1 cellular context compared by ENCODE assay signal in the genomic region with DNA sequence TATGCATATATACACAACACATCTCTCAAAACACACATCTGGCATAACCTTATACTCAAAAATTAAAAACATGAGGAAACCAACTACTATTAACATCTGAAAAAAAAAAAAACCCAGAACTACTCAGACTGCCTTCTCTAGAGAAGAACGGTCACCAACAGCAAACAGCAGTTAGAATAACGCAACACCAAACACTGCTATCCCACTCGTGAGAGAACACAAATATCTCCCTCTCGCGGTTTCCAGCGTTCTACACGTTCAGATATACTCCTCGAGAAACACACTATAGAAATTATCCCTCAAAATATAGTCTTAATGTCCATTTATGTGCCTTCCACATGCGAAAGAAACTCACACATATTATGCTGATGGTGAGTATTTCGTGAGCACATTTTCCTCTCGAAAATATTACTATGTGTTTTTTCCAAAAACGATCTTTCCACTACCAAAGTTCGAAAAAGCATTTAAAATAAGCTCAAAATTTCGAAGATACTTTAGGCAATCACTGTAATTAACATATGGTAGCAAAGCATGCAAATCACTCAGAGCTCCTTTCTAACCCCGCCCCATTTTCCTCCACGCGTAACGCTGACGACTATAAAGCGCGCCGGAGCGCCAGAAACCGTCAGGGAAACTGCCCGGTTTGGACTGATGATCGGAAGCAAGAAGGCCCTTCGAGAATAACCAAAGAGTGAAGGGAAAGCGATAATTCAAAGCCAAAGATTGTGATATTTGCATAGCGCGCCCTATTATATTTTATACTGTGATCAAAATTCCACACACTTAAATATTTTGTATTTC.
TF ChIP-seq lines count a peak whose summit lies in the region.

No MANE protein-coding gene starts in this region.

TF ChIP-seq in HepG2, 621 proteins besides CTCF, POLR2A, EP300 and RAD21 (continued from another document and continues in another):
- TF ChIP-seq, protein P1, sequence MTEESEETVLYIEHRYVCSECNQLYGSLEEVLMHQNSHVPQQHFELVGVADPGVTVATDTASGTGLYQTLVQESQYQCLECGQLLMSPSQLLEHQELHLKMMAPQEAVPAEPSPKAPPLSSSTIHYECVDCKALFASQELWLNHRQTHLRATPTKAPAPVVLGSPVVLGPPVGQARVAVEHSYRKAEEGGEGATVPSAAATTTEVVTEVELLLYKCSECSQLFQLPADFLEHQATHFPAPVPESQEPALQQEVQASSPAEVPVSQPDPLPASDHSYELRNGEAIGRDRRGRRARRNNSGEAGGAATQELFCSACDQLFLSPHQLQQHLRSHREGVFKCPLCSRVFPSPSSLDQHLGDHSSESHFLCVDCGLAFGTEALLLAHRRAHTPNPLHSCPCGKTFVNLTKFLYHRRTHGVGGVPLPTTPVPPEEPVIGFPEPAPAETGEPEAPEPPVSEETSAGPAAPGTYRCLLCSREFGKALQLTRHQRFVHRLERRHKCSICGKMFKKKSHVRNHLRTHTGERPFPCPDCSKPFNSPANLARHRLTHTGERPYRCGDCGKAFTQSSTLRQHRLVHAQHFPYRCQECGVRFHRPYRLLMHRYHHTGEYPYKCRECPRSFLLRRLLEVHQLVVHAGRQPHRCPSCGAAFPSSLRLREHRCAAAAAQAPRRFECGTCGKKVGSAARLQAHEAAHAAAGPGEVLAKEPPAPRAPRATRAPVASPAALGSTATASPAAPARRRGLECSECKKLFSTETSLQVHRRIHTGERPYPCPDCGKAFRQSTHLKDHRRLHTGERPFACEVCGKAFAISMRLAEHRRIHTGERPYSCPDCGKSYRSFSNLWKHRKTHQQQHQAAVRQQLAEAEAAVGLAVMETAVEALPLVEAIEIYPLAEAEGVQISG (CRISPR knock-in tag; IDR thresholded peaks at IDR 0.05), result peak; percentile 71
- TF ChIP-seq ZNF768 (CRISPR knock-in tag; IDR thresholded peaks at IDR 0.05) (no peak; the same call in 1 of the 2 replicates), ZFP41 (CRISPR knock-in tag; IDR thresholded peaks at IDR 0.05; ENCODE audit: borderline replicate concordance) (no peak), ZBTB1 (CRISPR knock-in tag; IDR thresholded peaks at IDR 0.05; ENCODE audit: borderline replicate concordance) (peak; percentile 87; the same call in 1 of the 2 replicates), GZF1 (CRISPR knock-in tag; IDR thresholded peaks at IDR 0.05) (peak; percentile 71; the same call in 1 of the 2 replicates), ZNF253 (CRISPR knock-in tag; IDR thresholded peaks at IDR 0.05; ENCODE audit: borderline replicate concordance) (no peak), ZNF724P (CRISPR knock-in tag; IDR thresholded peaks at IDR 0.05; ENCODE audit: borderline replicate concordance) (no peak), ZNF326 (CRISPR knock-in tag; IDR thresholded peaks at IDR 0.05; ENCODE audit: borderline replicate concordance) (no peak), ZNF556 (CRISPR knock-in tag; IDR thresholded peaks at IDR 0.05; ENCODE audit: borderline replicate concordance) (peak; percentile 91; the same call in 1 of the 2 replicates), MYC (CRISPR knock-in tag; IDR thresholded peaks at IDR 0.05; ENCODE audit: borderline replicate concordance) (peak; percentile 19; the same call in 1 of the 2 replicates), ZNF782 (CRISPR knock-in tag; IDR thresholded peaks at IDR 0.05; ENCODE audit: borderline replicate concordance) (peak; percentile 35; the same call in 1 of the 2 replicates), SRSF9 (IDR thresholded peaks at IDR 0.05; ENCODE audit: borderline replicate concordance, insufficient read depth, low read depth, low read length, poor library complexity, severe bottlenecking) (no peak), FOXK1 (CRISPR knock-in tag; IDR thresholded peaks at IDR 0.05; ENCODE audit: borderline replicate concordance, low read depth) (peak; percentile 51; the same call in 1 of the 2 replicates), HDAC1 (CRISPR knock-in tag; IDR thresholded peaks at IDR 0.05) (peak; percentile 17; the same call in 1 of the 2 replicates), PAF1 (CRISPR knock-in tag; IDR thresholded peaks at IDR 0.05) (peak; percentile 89; the same call in 1 of the 2 replicates), MAFK (conservative IDR thresholded peaks at IDR 0.05 in 1 of 2, IDR thresholded peaks at IDR 0.05 in 1 of 2; ENCODE audit: low read length in 2 of 2) (peak; percentile 95 to 99), NFRKB (IDR thresholded peaks at IDR 0.05) (peak; percentile 49; the same call in 1 of the 2 replicates), ZNF232 (CRISPR knock-in tag; IDR thresholded peaks at IDR 0.05; ENCODE audit: borderline replicate concordance) (peak; percentile 74), YEATS2 (CRISPR knock-in tag; IDR thresholded peaks at IDR 0.05; ENCODE audit: borderline replicate concordance) (peak; percentile 91; the same call in 1 of the 2 replicates), MEIS2 (CRISPR knock-in tag; IDR thresholded peaks at IDR 0.05) (no peak), ATF7-NPFF (CRISPR knock-in tag; IDR thresholded peaks at IDR 0.05; ENCODE audit: low read depth) (peak; percentile 95), ZNF446 (CRISPR knock-in tag; IDR thresholded peaks at IDR 0.05) (peak; percentile 20; the same call in 1 of the 2 replicates), SP2 (CRISPR knock-in tag; IDR thresholded peaks at IDR 0.05) (peak; percentile 43; the same call in 1 of the 2 replicates), GLMP (CRISPR knock-in tag; IDR thresholded peaks at IDR 0.05; ENCODE audit: borderline replicate concordance) (no peak), HDAC6 (IDR thresholded peaks at IDR 0.05; ENCODE audit: low read depth, low read length) (peak; percentile 80; the same call in 1 of the 2 replicates), ONECUT2 (CRISPR knock-in tag; IDR thresholded peaks at IDR 0.05) (peak; percentile 73), DMAP1 (CRISPR knock-in tag; IDR thresholded peaks at IDR 0.05) (peak; percentile 28; the same call in 1 of the 2 replicates), CBX2 (IDR thresholded peaks at IDR 0.05; ENCODE audit: low read depth, low read length) (no peak), CBX2 (CRISPR knock-in tag; IDR thresholded peaks at IDR 0.05; ENCODE audit: low read depth) (no peak), DNMT1 (CRISPR knock-in tag; IDR thresholded peaks at IDR 0.05) (no peak), ADNP (CRISPR knock-in tag; IDR thresholded peaks at IDR 0.05) (no peak), ZNF207 (IDR thresholded peaks at IDR 0.05; ENCODE audit: borderline replicate concordance) (no peak), ZNF549 (CRISPR knock-in tag; IDR thresholded peaks at IDR 0.05) (no peak), MAFF (IDR thresholded peaks at IDR 0.05; ENCODE audit: low read depth, low read length) (peak; percentile 97), MEIS1 (CRISPR knock-in tag; IDR thresholded peaks at IDR 0.05; ENCODE audit: borderline replicate concordance) (peak; percentile 62; the same call in 1 of the 2 replicates), PITX1 (CRISPR knock-in tag; IDR thresholded peaks at IDR 0.05) (peak; percentile 59; the same call in 1 of the 2 replicates), MED1 (CRISPR knock-in tag; IDR thresholded peaks at IDR 0.05) (peak; percentile 99), POLR2AphosphoS5 (IDR thresholded peaks at IDR 0.05; ENCODE audit: low read depth, low read length) (peak; percentile 100), ZNF775 (CRISPR knock-in tag; IDR thresholded peaks at IDR 0.05; ENCODE audit: borderline replicate concordance) (peak; percentile 89; the same call in 1 of the 2 replicates), MBNL3 (CRISPR knock-in tag; conservative IDR thresholded peaks at IDR 0.05) (peak; percentile 98), ZNF44 (CRISPR knock-in tag; IDR thresholded peaks at IDR 0.05) (no peak), SALL2 (CRISPR knock-in tag; IDR thresholded peaks at IDR 0.05) (peak; percentile 90; the same call in 1 of the 2 replicates), ZNF746 (CRISPR knock-in tag; IDR thresholded peaks at IDR 0.05) (peak; percentile 15; the same call in 1 of the 2 replicates), PCBP1 (IDR thresholded peaks at IDR 0.05; ENCODE audit: borderline replicate concordance, low read depth, low read length) (no peak), PAWR (CRISPR knock-in tag; IDR thresholded peaks at IDR 0.05; ENCODE audit: borderline replicate concordance) (no peak), KLF13 (CRISPR knock-in tag; IDR thresholded peaks at IDR 0.05) (no peak), LCORL (IDR thresholded peaks at IDR 0.05) (peak; percentile 73), LCORL (CRISPR knock-in tag; IDR thresholded peaks at IDR 0.05) (no peak)
- TF ChIP-seq, protein P2, sequence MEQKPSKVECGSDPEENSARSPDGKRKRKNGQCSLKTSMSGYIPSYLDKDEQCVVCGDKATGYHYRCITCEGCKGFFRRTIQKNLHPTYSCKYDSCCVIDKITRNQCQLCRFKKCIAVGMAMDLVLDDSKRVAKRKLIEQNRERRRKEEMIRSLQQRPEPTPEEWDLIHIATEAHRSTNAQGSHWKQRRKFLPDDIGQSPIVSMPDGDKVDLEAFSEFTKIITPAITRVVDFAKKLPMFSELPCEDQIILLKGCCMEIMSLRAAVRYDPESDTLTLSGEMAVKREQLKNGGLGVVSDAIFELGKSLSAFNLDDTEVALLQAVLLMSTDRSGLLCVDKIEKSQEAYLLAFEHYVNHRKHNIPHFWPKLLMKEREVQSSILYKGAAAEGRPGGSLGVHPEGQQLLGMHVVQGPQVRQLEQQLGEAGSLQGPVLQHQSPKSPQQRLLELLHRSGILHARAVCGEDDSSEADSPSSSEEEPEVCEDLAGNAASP (CRISPR knock-in tag; IDR thresholded peaks at IDR 0.05; ENCODE audit: borderline replicate concordance), result peak; percentile 86
- TF ChIP-seq, protein P3, sequence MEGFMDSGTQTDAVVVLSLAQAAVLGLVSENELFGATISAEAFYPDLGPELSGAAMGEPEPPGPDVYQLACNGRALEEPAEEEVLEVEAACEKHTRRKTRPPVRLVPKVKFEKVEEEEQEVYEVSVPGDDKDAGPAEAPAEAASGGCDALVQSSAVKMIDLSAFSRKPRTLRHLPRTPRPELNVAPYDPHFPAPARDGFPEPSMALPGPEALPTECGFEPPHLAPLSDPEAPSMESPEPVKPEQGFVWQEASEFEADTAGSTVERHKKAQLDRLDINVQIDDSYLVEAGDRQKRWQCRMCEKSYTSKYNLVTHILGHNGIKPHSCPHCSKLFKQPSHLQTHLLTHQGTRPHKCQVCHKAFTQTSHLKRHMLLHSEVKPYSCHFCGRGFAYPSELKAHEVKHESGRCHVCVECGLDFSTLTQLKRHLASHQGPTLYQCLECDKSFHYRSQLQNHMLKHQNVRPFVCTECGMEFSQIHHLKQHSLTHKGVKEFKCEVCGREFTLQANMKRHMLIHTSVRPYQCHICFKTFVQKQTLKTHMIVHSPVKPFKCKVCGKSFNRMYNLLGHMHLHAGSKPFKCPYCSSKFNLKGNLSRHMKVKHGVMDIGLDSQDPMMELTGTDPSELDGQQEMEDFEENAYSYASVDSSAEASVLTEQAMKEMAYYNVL (CRISPR knock-in tag; IDR thresholded peaks at IDR 0.05; ENCODE audit: borderline replicate concordance), result peak; percentile 79
- TF ChIP-seq, protein P4, sequence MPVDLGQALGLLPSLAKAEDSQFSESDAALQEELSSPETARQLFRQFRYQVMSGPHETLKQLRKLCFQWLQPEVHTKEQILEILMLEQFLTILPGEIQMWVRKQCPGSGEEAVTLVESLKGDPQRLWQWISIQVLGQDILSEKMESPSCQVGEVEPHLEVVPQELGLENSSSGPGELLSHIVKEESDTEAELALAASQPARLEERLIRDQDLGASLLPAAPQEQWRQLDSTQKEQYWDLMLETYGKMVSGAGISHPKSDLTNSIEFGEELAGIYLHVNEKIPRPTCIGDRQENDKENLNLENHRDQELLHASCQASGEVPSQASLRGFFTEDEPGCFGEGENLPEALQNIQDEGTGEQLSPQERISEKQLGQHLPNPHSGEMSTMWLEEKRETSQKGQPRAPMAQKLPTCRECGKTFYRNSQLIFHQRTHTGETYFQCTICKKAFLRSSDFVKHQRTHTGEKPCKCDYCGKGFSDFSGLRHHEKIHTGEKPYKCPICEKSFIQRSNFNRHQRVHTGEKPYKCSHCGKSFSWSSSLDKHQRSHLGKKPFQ (CRISPR knock-in tag; IDR thresholded peaks at IDR 0.05; ENCODE audit: insufficient replicate concordance), result peak; percentile 68
- TF ChIP-seq, protein P5, sequence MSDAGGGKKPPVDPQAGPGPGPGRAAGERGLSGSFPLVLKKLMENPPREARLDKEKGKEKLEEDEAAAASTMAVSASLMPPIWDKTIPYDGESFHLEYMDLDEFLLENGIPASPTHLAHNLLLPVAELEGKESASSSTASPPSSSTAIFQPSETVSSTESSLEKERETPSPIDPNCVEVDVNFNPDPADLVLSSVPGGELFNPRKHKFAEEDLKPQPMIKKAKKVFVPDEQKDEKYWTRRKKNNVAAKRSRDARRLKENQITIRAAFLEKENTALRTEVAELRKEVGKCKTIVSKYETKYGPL (CRISPR knock-in tag; IDR thresholded peaks at IDR 0.05), result peak; percentile 62; the same call in 1 of the 2 replicates
- TF ChIP-seq, protein P6, sequence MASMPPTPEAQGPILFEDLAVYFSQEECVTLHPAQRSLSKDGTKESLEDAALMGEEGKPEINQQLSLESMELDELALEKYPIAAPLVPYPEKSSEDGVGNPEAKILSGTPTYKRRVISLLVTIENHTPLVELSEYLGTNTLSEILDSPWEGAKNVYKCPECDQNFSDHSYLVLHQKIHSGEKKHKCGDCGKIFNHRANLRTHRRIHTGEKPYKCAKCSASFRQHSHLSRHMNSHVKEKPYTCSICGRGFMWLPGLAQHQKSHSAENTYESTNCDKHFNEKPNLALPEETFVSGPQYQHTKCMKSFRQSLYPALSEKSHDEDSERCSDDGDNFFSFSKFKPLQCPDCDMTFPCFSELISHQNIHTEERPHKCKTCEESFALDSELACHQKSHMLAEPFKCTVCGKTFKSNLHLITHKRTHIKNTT (CRISPR knock-in tag; IDR thresholded peaks at IDR 0.05), result peak; percentile 64; the same call in 1 of the 2 replicates
- TF ChIP-seq, protein P7, sequence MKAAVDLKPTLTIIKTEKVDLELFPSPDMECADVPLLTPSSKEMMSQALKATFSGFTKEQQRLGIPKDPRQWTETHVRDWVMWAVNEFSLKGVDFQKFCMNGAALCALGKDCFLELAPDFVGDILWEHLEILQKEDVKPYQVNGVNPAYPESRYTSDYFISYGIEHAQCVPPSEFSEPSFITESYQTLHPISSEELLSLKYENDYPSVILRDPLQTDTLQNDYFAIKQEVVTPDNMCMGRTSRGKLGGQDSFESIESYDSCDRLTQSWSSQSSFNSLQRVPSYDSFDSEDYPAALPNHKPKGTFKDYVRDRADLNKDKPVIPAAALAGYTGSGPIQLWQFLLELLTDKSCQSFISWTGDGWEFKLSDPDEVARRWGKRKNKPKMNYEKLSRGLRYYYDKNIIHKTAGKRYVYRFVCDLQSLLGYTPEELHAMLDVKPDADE (CRISPR knock-in tag; IDR thresholded peaks at IDR 0.05), result no peak; the same call in 1 of the 2 replicates
- TF ChIP-seq, protein P8, sequence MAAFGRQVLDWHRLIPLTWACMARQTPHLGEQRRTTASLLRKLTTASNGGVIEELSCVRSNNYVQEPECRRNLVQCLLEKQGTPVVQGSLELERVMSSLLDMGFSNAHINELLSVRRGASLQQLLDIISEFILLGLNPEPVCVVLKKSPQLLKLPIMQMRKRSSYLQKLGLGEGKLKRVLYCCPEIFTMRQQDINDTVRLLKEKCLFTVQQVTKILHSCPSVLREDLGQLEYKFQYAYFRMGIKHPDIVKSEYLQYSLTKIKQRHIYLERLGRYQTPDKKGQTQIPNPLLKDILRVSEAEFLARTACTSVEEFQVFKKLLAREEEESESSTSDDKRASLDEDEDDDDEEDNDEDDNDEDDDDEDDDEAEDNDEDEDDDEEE (CRISPR knock-in tag; IDR thresholded peaks at IDR 0.05), result no peak
